In the genomic region with DNA sequence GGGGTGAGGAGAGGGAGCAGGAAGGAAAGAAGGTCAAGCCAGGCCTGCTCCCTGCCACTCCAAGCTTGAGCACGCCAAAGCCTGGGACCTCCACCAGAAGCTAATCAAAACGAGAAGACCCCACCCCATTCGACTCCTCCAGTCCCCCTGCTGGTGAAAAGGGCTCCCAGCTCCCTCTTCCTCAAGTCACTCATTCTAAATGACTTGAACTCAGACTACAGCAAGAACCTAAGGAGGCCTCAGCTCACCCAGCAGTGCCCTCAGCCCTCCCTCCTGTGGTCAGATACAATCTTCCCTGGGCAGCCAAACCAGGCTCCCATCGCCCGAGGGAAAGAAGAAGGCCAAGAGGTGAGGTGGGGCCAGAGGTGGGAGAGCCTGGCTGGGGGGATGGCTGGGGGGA, we compare ENCODE assay signal across 8 cellular contexts. TPM values are rescaled to one million over a fixed set of nuclear protein-coding genes. Genes with fewer than 3 reads are reported as not detected.
A peak's percentile ranks its signal among the peaks of the same experiment; 100 is the strongest.
DNase-seq lines count a peak whose midpoint lies in the region; ATAC-seq and TF ChIP-seq lines count a peak whose summit lies in the region.

No MANE protein-coding gene starts in this region.

- H2AFZ ChIP-seq in mesenchymal stem cell (ENCODE audit: low read depth, low read length), result no peak overlapping the region

- H3K4me2 ChIP-seq in mesenchymal stem cell (ENCODE audit: low read length, poor library complexity, severe bottlenecking), result peak overlapping the region; percentile 17

- H3K9me3 ChIP-seq in right atrium auricular region, result no peaks in the 10 kb centered on the region
- H3K9me3 ChIP-seq in mesenchymal stem cell (ENCODE audit: control insufficient read depth, low read length), result no peaks in the 10 kb centered on the region

- H2BK5ac ChIP-seq in mesenchymal stem cell (ENCODE audit: low read depth, low read length, poor library complexity, severe bottlenecking), result no peak overlapping the region

- H3K27ac ChIP-seq in right atrium auricular region, result peak overlapping the region; percentile 8 to 68
- H3K27ac ChIP-seq in angular gyrus (ENCODE audit: low read depth, low read length), result peak overlapping the region; percentile 34
- H3K27ac ChIP-seq in mesenchymal stem cell (ENCODE audit: low read length, poor library complexity, severe bottlenecking), result no peak overlapping the region

- no peaks in the 10 kb centered on the region for H3K27me3 ChIP-seq in right atrium auricular region
- no peaks in the 10 kb centered on the region for H3K27me3 ChIP-seq in mesenchymal stem cell (ENCODE audit: control insufficient read depth in 1 of 2, insufficient read depth in 1 of 2, low read length in 2 of 2)

- intact Hi-C loops in left ventricle myocardium superior (cut with micrococcal nuclease), result loop anchor here (5.0 kb wide), 1 partner anchor 35 kb away; no protein-coding TSS in a partner anchor

- peak overlapping the region in 1 of 2 donors; percentile 3 for H3K4me3 ChIP-seq in right atrium auricular region
- H3K4me3 ChIP-seq in mesenchymal stem cell (ENCODE audit: insufficient read depth in 1 of 2, low read depth in 1 of 2, low read length in 2 of 2), result no peak overlapping the region

- no peak for TF ChIP-seq CTCF in right atrium auricular region (IDR thresholded peaks at IDR 0.05)

- H3K23ac ChIP-seq in mesenchymal stem cell (ENCODE audit: low read length in 2 of 2), result peak overlapping the region in 1 of 2 experiments; percentile 77

- no peak overlapping the region for H3K14ac ChIP-seq in mesenchymal stem cell (ENCODE audit: low read length in 2 of 2)

- H3K4ac ChIP-seq in mesenchymal stem cell (ENCODE audit: low read depth in 1 of 2, low read length in 2 of 2), result peak overlapping the region in 1 of 2 experiments; percentile 46

- peak overlapping the region; percentile 58 for H2AK5ac ChIP-seq in mesenchymal stem cell (ENCODE audit: low read length, severe bottlenecking)

- DNase-seq in right atrium auricular region (ENCODE audit: low spot score) (no peak), left ventricle myocardium superior (no peak), mesenchymal stem cell (no peak), foreskin melanocyte (no peak), HT-29 (ENCODE audit: low spot score) (no peak), HPDE6-E6E7 (ENCODE audit: extremely low spot score) (no peak)

- no peak for ATAC-seq in left ventricle myocardium superior
- no peak for ATAC-seq in HG03139 (IDR thresholded peaks at IDR 0.05; ENCODE audit: unreplicated experiment)

- no peak overlapping the region for H2BK120ac ChIP-seq in mesenchymal stem cell (ENCODE audit: low read depth, low read length)

- H3K36me3 ChIP-seq in right atrium auricular region (peaks cover 30% of the 10 kb centered on the region), mesenchymal stem cell (ENCODE audit: control insufficient read depth in 1 of 2, insufficient read depth in 2 of 2, low read depth in 1 of 2, low read length in 2 of 2) (peaks cover 65 to 66% of the 10 kb centered on the region in 2 experiments)

- peaks cover 0 to 93% of the 10 kb centered on the region in 2 donors for H3K4me1 ChIP-seq in right atrium auricular region
- peaks cover 43% of the 10 kb centered on the region for H3K4me1 ChIP-seq in mesenchymal stem cell (ENCODE audit: control insufficient read depth, insufficient read depth, low read depth, low read length)

- no peak overlapping the region for H4K91ac ChIP-seq in mesenchymal stem cell (ENCODE audit: low read length)

- peak overlapping the region; percentile 48 for H2BK15ac ChIP-seq in mesenchymal stem cell (ENCODE audit: low read depth, poor library complexity, severe bottlenecking)

- H3K79me1 ChIP-seq in mesenchymal stem cell (replicated peaks; ENCODE audit: low read length, poor library complexity, severe bottlenecking), result peaks cover 26% of the 10 kb centered on the region

- no peak overlapping the region for H4K8ac ChIP-seq in mesenchymal stem cell (ENCODE audit: low read length)

- H3K9ac ChIP-seq in mesenchymal stem cell (ENCODE audit: low read length), result peak overlapping the region; percentile 46

- H3K18ac ChIP-seq in mesenchymal stem cell (ENCODE audit: low read depth in 1 of 2, low read length in 2 of 2), result peak overlapping the region; percentile 6 to 63

- no peak overlapping the region for H2BK12ac ChIP-seq in mesenchymal stem cell (ENCODE audit: low read length in 2 of 2)

- WGBS in mesenchymal stem cell, result 74% methylated on average over 5 of the region's 5 CpGs

RNA-seq across cellular contexts. Expression of gene HDAC7, which starts 17.4 kb away (rescaled TPM):
- 10 to 100 TPM; 33.4 to 60.2 TPM for total RNA-seq in right atrium auricular region
- total RNA-seq in left ventricle myocardium superior, result 35.4 TPM
- polyA plus RNA-seq in mesenchymal stem cell (2013, experiment 1 of 2), result 50.4 TPM
- polyA plus RNA-seq in mesenchymal stem cell (2013, experiment 2 of 2), result 47.9 TPM
- 51.7 and 55.6 TPM in 2 replicates for total RNA-seq in HT-29 (2014; rRNA removed; shearing (Covaris generic))

RNA-seq across cellular contexts. Expression of gene SLC48A1, which starts 29.3 kb away (rescaled TPM):
- 10 to 100 TPM; 48.9 to 52.0 TPM for total RNA-seq in right atrium auricular region
- 23.7 TPM for total RNA-seq in left ventricle myocardium superior
- polyA plus RNA-seq in mesenchymal stem cell (2013, experiment 1 of 2), result 8.4 TPM
- polyA plus RNA-seq in mesenchymal stem cell (2013, experiment 2 of 2), result 8.3 TPM
- 31.1 and 35.7 TPM in 2 replicates for total RNA-seq in HT-29 (2014; rRNA removed; shearing (Covaris generic))

RNA-seq across cellular contexts. Expression of gene RAPGEF3, which starts 43.6 kb away (rescaled TPM):
- total RNA-seq in right atrium auricular region, result 10 to 100 TPM; 19.8 to 26.8 TPM
- 37.6 TPM for total RNA-seq in left ventricle myocardium superior
- polyA plus RNA-seq in mesenchymal stem cell (2013, experiment 1 of 2), result 1.2 TPM
- 1.2 TPM for polyA plus RNA-seq in mesenchymal stem cell (2013, experiment 2 of 2)
- 38.2 and 44.1 TPM in 2 replicates for total RNA-seq in HT-29 (2014; rRNA removed; shearing (Covaris generic))
